2 cellular contexts compared by ENCODE assay signal in genomic region chr20:58926802-58927489, GRCh38.
A peak's percentile ranks its signal among the peaks of the same experiment; 100 is the strongest.
TF ChIP-seq lines count a peak whose summit lies in the region.

No MANE protein-coding gene starts in this region.

TF ChIP-seq in HepG2, 621 proteins besides CTCF, POLR2A, EP300 and RAD21:
- TF ChIP-seq ZNF12 (CRISPR knock-in tag; IDR thresholded peaks at IDR 0.05) (peak; percentile 89), ATF7 (IDR thresholded peaks at IDR 0.05) (peak; percentile 74), ATF7 (CRISPR knock-in tag; IDR thresholded peaks at IDR 0.05) (no peak), ATF4 (CRISPR knock-in tag; IDR thresholded peaks at IDR 0.05) (peak in 1 of 2 experiments; percentile 62; a peak in 1 of 4 replicates), CEBPG (CRISPR knock-in tag; IDR thresholded peaks at IDR 0.05) (peak; percentile 58), SATB2 (CRISPR knock-in tag; IDR thresholded peaks at IDR 0.05) (no peak), ZBTB20 (CRISPR knock-in tag; IDR thresholded peaks at IDR 0.05; ENCODE audit: borderline replicate concordance, low read depth) (no peak), ZNF670 (CRISPR knock-in tag; IDR thresholded peaks at IDR 0.05; ENCODE audit: borderline replicate concordance) (no peak), PHB2 (IDR thresholded peaks at IDR 0.05; ENCODE audit: partially characterized antibody) (no peak), REPIN1 (CRISPR knock-in tag; IDR thresholded peaks at IDR 0.05; ENCODE audit: borderline replicate concordance, low read depth) (no peak), SMC3 (IDR thresholded peaks at IDR 0.05; ENCODE audit: low read length) (0 out of 2 replicates have a peak, but pooled peaks have one; percentile 7), ZNF770 (CRISPR knock-in tag; IDR thresholded peaks at IDR 0.05) (peak; percentile 93), CEBPB (IDR thresholded peaks at IDR 0.05; ENCODE audit: borderline replicate concordance, low read depth, low read length) (peak; percentile 68)
TF ChIP-seq in HepG2: peak in this region for 7.

TF ChIP-seq in K562, 482 proteins besides CTCF, POLR2A, EP300 and RAD21:
- TF ChIP-seq SMAD3 (CRISPR knock-in tag; conservative IDR thresholded peaks at IDR 0.05), result no peak
- TF ChIP-seq SIN3A (IDR thresholded peaks at IDR 0.05; ENCODE audit: borderline replicate concordance in 2 of 2, control insufficient read depth in 1 of 2, low read depth in 2 of 2, low read length in 2 of 2), result no peak
- no peak for TF ChIP-seq ZNF212 (CRISPR knock-in tag; IDR thresholded peaks at IDR 0.05)
- peak; percentile 60 for TF ChIP-seq CEBPB (tag; IDR thresholded peaks at IDR 0.05)
- no peak for TF ChIP-seq MYC (IDR thresholded peaks at IDR 0.05; ENCODE audit: low read depth, low read length)
- no peak for TF ChIP-seq MYC (CRISPR knock-in tag; IDR thresholded peaks at IDR 0.05; ENCODE audit: borderline replicate concordance, low read depth)
- no peak for TF ChIP-seq DLX4 (CRISPR knock-in tag; IDR thresholded peaks at IDR 0.05)
- TF ChIP-seq ARID3B (CRISPR knock-in tag; IDR thresholded peaks at IDR 0.05; ENCODE audit: borderline replicate concordance), result no peak
- no peak for TF ChIP-seq ZBTB33 (CRISPR knock-in tag; IDR thresholded peaks at IDR 0.05)
- TF ChIP-seq TRIM24 (IDR thresholded peaks at IDR 0.05), result no peak
- TF ChIP-seq TAF7 (tag; IDR thresholded peaks at IDR 0.05), result no peak
- TF ChIP-seq FOXO4 (CRISPR knock-in tag; IDR thresholded peaks at IDR 0.05), result no peak
- no peak for TF ChIP-seq NEUROD1 (IDR thresholded peaks at IDR 0.05; ENCODE audit: borderline replicate concordance, low read depth, low read length, partially characterized antibody)
- TF ChIP-seq ATF3 (IDR thresholded peaks at IDR 0.05), result peak; percentile 68
- TF ChIP-seq ATF3 (CRISPR knock-in tag; conservative IDR thresholded peaks at IDR 0.05), result no peak
- TF ChIP-seq FOXJ3 (CRISPR knock-in tag; IDR thresholded peaks at IDR 0.05), result no peak
- no peak for TF ChIP-seq CBFB (CRISPR knock-in tag; IDR thresholded peaks at IDR 0.05)
- TF ChIP-seq PHTF2 (CRISPR knock-in tag; IDR thresholded peaks at IDR 0.05), result no peak
- no peak for TF ChIP-seq PCBP1 (IDR thresholded peaks at IDR 0.05; ENCODE audit: low read depth, low read length, poor library complexity, severe bottlenecking)
- TF ChIP-seq PATZ1 (CRISPR knock-in tag; IDR thresholded peaks at IDR 0.05; ENCODE audit: borderline replicate concordance), result no peak
- TF ChIP-seq CEBPG (CRISPR knock-in tag; IDR thresholded peaks at IDR 0.05), result 0 out of 2 replicates have a peak, but pooled peaks have one; percentile 15
- peak in 1 of 2 experiments; percentile 50; a peak in 2 of 4 replicates for TF ChIP-seq CEBPG (tag; conservative IDR thresholded peaks at IDR 0.05 in 1 of 2, IDR thresholded peaks at IDR 0.05 in 1 of 2)
- no peak for TF ChIP-seq ZNF232 (CRISPR knock-in tag; IDR thresholded peaks at IDR 0.05)
- no peak for TF ChIP-seq MTA3 (IDR thresholded peaks at IDR 0.05; ENCODE audit: borderline replicate concordance)
- no peak for TF ChIP-seq ZNF124 (CRISPR knock-in tag; IDR thresholded peaks at IDR 0.05)
- no peak for TF ChIP-seq JUNB (CRISPR knock-in tag; conservative IDR thresholded peaks at IDR 0.05)
- no peak for TF ChIP-seq NR4A1 (CRISPR knock-in tag; IDR thresholded peaks at IDR 0.05)
- TF ChIP-seq NR4A1 (tag; IDR thresholded peaks at IDR 0.05), result no peak
- no peak for TF ChIP-seq SNRNP70 (optimal IDR thresholded peaks at IDR 0.05; ENCODE audit: low read depth, low read length)
- TF ChIP-seq RFX5 (IDR thresholded peaks at IDR 0.05; ENCODE audit: low read depth, low read length), result no peak
- no peak for TF ChIP-seq PREB (CRISPR knock-in tag; IDR thresholded peaks at IDR 0.05)
- TF ChIP-seq RBBP5 (IDR thresholded peaks at IDR 0.05; ENCODE audit: borderline replicate concordance, insufficient read depth, low read length, poor library complexity, severe bottlenecking), result no peak
- no peak for TF ChIP-seq CBX1 (IDR thresholded peaks at IDR 0.05; ENCODE audit: low read depth)
- no peak for TF ChIP-seq HDAC8 (tag; IDR thresholded peaks at IDR 0.05)
- TF ChIP-seq CBFA2T3 (IDR thresholded peaks at IDR 0.05), result no peak
- no peak for TF ChIP-seq NFIX (CRISPR knock-in tag; IDR thresholded peaks at IDR 0.05; ENCODE audit: low read depth)
- 0 out of 2 replicates have a peak, but pooled peaks have one; percentile 43 for TF ChIP-seq ZNF12 (CRISPR knock-in tag; IDR thresholded peaks at IDR 0.05)
